Comparison of ENCODE assay signal across 8 cellular contexts in genomic region chr14:95157195-95157986, GRCh38. TPM values are rescaled to one million over a fixed set of nuclear protein-coding genes. Genes with fewer than 3 reads are reported as not detected.
DNase-seq lines count a peak whose midpoint lies in the region; ATAC-seq, FAIRE-seq and TF ChIP-seq lines count a peak whose summit lies in the region.

A gene with protein sequence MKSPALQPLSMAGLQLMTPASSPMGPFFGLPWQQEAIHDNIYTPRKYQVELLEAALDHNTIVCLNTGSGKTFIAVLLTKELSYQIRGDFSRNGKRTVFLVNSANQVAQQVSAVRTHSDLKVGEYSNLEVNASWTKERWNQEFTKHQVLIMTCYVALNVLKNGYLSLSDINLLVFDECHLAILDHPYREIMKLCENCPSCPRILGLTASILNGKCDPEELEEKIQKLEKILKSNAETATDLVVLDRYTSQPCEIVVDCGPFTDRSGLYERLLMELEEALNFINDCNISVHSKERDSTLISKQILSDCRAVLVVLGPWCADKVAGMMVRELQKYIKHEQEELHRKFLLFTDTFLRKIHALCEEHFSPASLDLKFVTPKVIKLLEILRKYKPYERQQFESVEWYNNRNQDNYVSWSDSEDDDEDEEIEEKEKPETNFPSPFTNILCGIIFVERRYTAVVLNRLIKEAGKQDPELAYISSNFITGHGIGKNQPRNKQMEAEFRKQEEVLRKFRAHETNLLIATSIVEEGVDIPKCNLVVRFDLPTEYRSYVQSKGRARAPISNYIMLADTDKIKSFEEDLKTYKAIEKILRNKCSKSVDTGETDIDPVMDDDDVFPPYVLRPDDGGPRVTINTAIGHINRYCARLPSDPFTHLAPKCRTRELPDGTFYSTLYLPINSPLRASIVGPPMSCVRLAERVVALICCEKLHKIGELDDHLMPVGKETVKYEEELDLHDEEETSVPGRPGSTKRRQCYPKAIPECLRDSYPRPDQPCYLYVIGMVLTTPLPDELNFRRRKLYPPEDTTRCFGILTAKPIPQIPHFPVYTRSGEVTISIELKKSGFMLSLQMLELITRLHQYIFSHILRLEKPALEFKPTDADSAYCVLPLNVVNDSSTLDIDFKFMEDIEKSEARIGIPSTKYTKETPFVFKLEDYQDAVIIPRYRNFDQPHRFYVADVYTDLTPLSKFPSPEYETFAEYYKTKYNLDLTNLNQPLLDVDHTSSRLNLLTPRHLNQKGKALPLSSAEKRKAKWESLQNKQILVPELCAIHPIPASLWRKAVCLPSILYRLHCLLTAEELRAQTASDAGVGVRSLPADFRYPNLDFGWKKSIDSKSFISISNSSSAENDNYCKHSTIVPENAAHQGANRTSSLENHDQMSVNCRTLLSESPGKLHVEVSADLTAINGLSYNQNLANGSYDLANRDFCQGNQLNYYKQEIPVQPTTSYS (N-terminal part only) (minus strand): TSS chr14:95157529. CDS start chr14:95133458, 24,071 bp downstream.

- TF ChIP-seq CTCF in C4-2B (conservative IDR thresholded peaks at IDR 0.05) = no peak
- TF ChIP-seq CTCF in HepG2 (CRISPR knock-in tag; IDR thresholded peaks at IDR 0.05) = 0 out of 2 replicates have a peak, but pooled peaks have one; percentile 11

- POLR2A ChIA-PET in HepG2 (lab: Yijun Ruan, JAX) = interaction anchor here (1.0 to 1.6 kb wide), 4 partner anchors 26 to 138 kb away, joined by 3 to 6 read pairs (median 4); no protein-coding TSS in a partner anchor

- peak within 1 kb of the TSS; percentile 98 for H3K27ac ChIP-seq in C4-2B
- peak within 1 kb of the TSS; percentile 96 for H3K27ac ChIP-seq in HepG2 (ENCODE audit: extremely low read length, insufficient read depth, low read length)

- peak; percentile 50 to 59; a peak in 3 of 4 replicates for TF ChIP-seq POLR2A in HepG2 (IDR thresholded peaks at IDR 0.05; ENCODE audit: insufficient read depth in 1 of 2, low read depth in 2 of 2, low read length in 2 of 2)

- H2AFZ ChIP-seq in HepG2 (ENCODE audit: low read length) = no peak within 1 kb of the TSS

- no peak for TF ChIP-seq RAD21 in HepG2 (CRISPR knock-in tag; IDR thresholded peaks at IDR 0.05)

- 0% methylated on average over 19 of the region's 93 CpGs for WGBS in HepG2 (ENCODE audit: low lambda C conversion rate)

- peaks cover 65% of the 10 kb centered on the region for H3K4me1 Mint-ChIP-seq in dendritic cell treated with granulocyte-macrophage colony-stimulating factor and Interleukin-4, amounts not matched to agents 40 ng/mL and 50 ng/mL, for 4 days (ENCODE audit: low read depth)

- H3K4me2 ChIP-seq in HepG2 (ENCODE audit: low read depth, low read length) = peak within 1 kb of the TSS; percentile 98

- H3K27me3 Mint-ChIP-seq in dendritic cell treated with granulocyte-macrophage colony-stimulating factor and Interleukin-4, amounts not matched to agents 40 ng/mL and 50 ng/mL, for 4 days = no peaks in the 10 kb centered on the region

- no peaks in the 10 kb centered on the region for H4K20me1 ChIP-seq in HepG2 (ENCODE audit: insufficient read depth, low read length)

- TF ChIP-seq EP300 in HepG2 (IDR thresholded peaks at IDR 0.05; ENCODE audit: low read depth in 2 of 2, low read length in 2 of 2) = no peak
- no peak for TF ChIP-seq EP300 in HepG2 (CRISPR knock-in tag; IDR thresholded peaks at IDR 0.05; ENCODE audit: borderline replicate concordance)

- peak within 1 kb of the TSS; percentile 85 for H3K4me3 Mint-ChIP-seq in dendritic cell treated with granulocyte-macrophage colony-stimulating factor and Interleukin-4, amounts not matched to agents 40 ng/mL and 50 ng/mL, for 4 days

- FAIRE-seq in HepG2 (lab: Jason Lieb, UNC) = no peak

- DNase-seq in NCI-H748 treated with DMSO at 0.1 percent for 48 hours (lab: John Stamatoyannopoulos, UW) (peak; percentile 88), HepG2 (ENCODE audit: low spot score) (peak; percentile 88)
- peak; percentile 93 to 95 for DNase-seq in activated CD4-positive, alpha-beta T cell treated with anti-CD3 and anti-CD28 coated beads, Interleukin-2, amount 50 U/mL, for 4 hours
- DNase-seq in stimulated activated CD4-positive, alpha-beta T cell treated with anti-CD3 and anti-CD28 coated beads, Interleukin-4, amount 100 ng/mL, for 1 hour = peak; percentile 96

- CTCF ChIA-PET in HepG2 (lab: Yijun Ruan, JAX; ENCODE audit: low intra/inter-chr PET ratio, low total read pairs) = no interaction called here

- H3K9me3 ChIP-seq in HepG2 (ENCODE audit: low read length) = no peaks in the 10 kb centered on the region

- no peaks in the 10 kb centered on the region; a peak in 1 of 5 replicates for H3K27me3 ChIP-seq in HepG2 (ENCODE audit: control insufficient read depth in 1 of 2, insufficient read depth in 2 of 2, low read length in 2 of 2)

- ATAC-seq in GM19395 (IDR thresholded peaks at IDR 0.05; ENCODE audit: unreplicated experiment) (peak; percentile 77), HG03558 (IDR thresholded peaks at IDR 0.05; ENCODE audit: extremely low read depth, unreplicated experiment) (peak; percentile 58), HepG2 (peak; percentile 90)

- no TSS peak for BruUV-seq in HepG2 (replicated peaks; lab: Mats Ljungman, UMichigan)

- H3K36me3 Mint-ChIP-seq in dendritic cell treated with granulocyte-macrophage colony-stimulating factor and Interleukin-4, amounts not matched to agents 40 ng/mL and 50 ng/mL, for 4 days (ENCODE audit: low read depth) = peaks cover 6% of the 10 kb centered on the region

- peak within 1 kb of the TSS; percentile 81 to 96 (median 85) for H3K4me3 ChIP-seq in HepG2 (replicated peaks in 1 of 3; ENCODE audit: insufficient read depth in 1 of 3, low read depth in 2 of 3, low read length in 3 of 3)

- intact Hi-C loops in dendritic cell treated with granulocyte-macrophage colony-stimulating factor and Interleukin-4, amounts not matched to agents 40 ng/mL and 50 ng/mL, for 4 days (cut with micrococcal nuclease) = loop anchor here (2.0 to 10.0 kb wide), 3 partner anchors 15 to 1347 kb away; partner anchors contain the start of genes CLMN and PAPOLA
- intact Hi-C loops in HepG2 (cut with micrococcal nuclease; ENCODE audit: unreplicated experiment) = loop anchor here (10.0 kb wide), 1 partner anchor 177 kb away; no protein-coding TSS in a partner anchor

- H3K79me2 ChIP-seq in HepG2 (ENCODE audit: insufficient read depth, low read length) = peaks cover 50% of the 10 kb centered on the region

- no peaks in the 10 kb centered on the region for H3K36me3 ChIP-seq in HepG2 (replicated peaks in 1 of 2; ENCODE audit: control insufficient read depth in 1 of 2, insufficient read depth in 2 of 2, low read length in 2 of 2)

- H3K4me1 ChIP-seq in HepG2 (ENCODE audit: insufficient read depth, low read length) = peaks cover 44% of the 10 kb centered on the region

- peak within 1 kb of the TSS; percentile 97 for H3K9ac ChIP-seq in HepG2 (ENCODE audit: insufficient read depth, low read depth, low read length)

- no peaks in the 10 kb centered on the region for H3K9me3 Mint-ChIP-seq in dendritic cell treated with granulocyte-macrophage colony-stimulating factor and Interleukin-4, amounts not matched to agents 40 ng/mL and 50 ng/mL, for 4 days

- in situ Hi-C loops in HepG2 (cut with HindIII; ENCODE audit: extremely low pct_ligation_motif_present, low pct_unique_long_range_greater_than_20kb) = no loop called here

- H3K27ac Mint-ChIP-seq in dendritic cell treated with granulocyte-macrophage colony-stimulating factor and Interleukin-4, amounts not matched to agents 40 ng/mL and 50 ng/mL, for 4 days = peak within 1 kb of the TSS; percentile 98

TF ChIP-seq in HepG2, 621 proteins besides CTCF, POLR2A, EP300 and RAD21 (continues in another document):
- TF ChIP-seq ZBTB42 (CRISPR knock-in tag; IDR thresholded peaks at IDR 0.05) (peak; percentile 65; the same call in 1 of the 2 replicates), KDM3A (CRISPR knock-in tag; IDR thresholded peaks at IDR 0.05; ENCODE audit: low read depth) (0 out of 2 replicates have a peak, but pooled peaks have one; percentile 45), MXD1 (CRISPR knock-in tag; IDR thresholded peaks at IDR 0.05) (no peak; the same call in 1 of the 2 replicates), ZSCAN31 (CRISPR knock-in tag; IDR thresholded peaks at IDR 0.05; ENCODE audit: low read depth) (peak; percentile 62), NCOA5 (CRISPR knock-in tag; IDR thresholded peaks at IDR 0.05) (no peak)
- TF ChIP-seq, protein P1, sequence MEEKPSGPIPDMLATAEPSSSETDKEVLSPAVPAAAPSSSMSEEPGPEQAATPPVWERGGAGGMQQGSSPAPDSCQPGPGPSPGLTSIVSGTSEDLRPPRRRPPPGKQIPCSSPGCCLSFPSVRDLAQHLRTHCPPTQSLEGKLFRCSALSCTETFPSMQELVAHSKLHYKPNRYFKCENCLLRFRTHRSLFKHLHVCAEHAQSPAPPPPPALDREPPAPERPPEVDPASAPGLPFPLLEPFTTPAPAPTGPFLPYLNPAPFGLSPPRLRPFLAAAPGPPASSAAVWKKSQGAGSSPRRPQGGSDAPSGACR (CRISPR knock-in tag; IDR thresholded peaks at IDR 0.05) = no peak

RNA-seq across cellular contexts. Expression of the gene that starts here (rescaled TPM):
- 61.9 and 88.8 TPM in 2 replicates for total RNA-seq in HepG2 (2016; rRNA removed; fragmentation: Illumina TruSeq; extraction: Trizol)
- total RNA-seq in HepG2 (2016; cell fraction: cytosol; rRNA removed; fragmentation: Illumina TruSeq; extraction: Trizol; ENCODE audit: low read depth) = 10.5 and 12.5 TPM in 2 replicates
- total RNA-seq in HepG2 (2016; cell fraction: insoluble cytoplasmic fraction; rRNA removed; fragmentation: Illumina TruSeq; extraction: Trizol) = 56.8 and 81.5 TPM in 2 replicates
- 28.2 and 32.1 TPM in 2 replicates for total RNA-seq in HepG2 (2016; cell fraction: membrane; rRNA removed; fragmentation: Illumina TruSeq; extraction: Trizol)
- 64.4 and 74.3 TPM in 2 replicates for total RNA-seq in HepG2 (2016; cell fraction: nucleus; rRNA removed; fragmentation: Illumina TruSeq; extraction: Trizol)
- 23.6 and 31.8 TPM in 2 replicates for polyA plus RNA-seq in HepG2 (2011; rRNA removed)
- polyA plus RNA-seq in HepG2 (2011; cell fraction: cytosol; rRNA removed) = 9.8 and 13.5 TPM in 2 replicates
- polyA plus RNA-seq in HepG2 (2011; cell fraction: nucleus; rRNA removed) = 29.6 and 34.3 TPM in 2 replicates
- 18.7 and 21.1 TPM in 2 replicates for polyA plus RNA-seq in HepG2 (2012)
- 0.61 and 1.1 TPM in 2 replicates for polyA plus RNA-seq in HepG2 (2016; cell fraction: cytosol; fragmentation: Illumina TruSeq; extraction: Trizol; ENCODE audit: low read depth)
- polyA plus RNA-seq in HepG2 (2016; cell fraction: insoluble cytoplasmic fraction; fragmentation: Illumina TruSeq; extraction: Trizol; ENCODE audit: low read depth) = 33.8 and 35.8 TPM in 2 replicates
- polyA plus RNA-seq in HepG2 (2016; cell fraction: membrane; fragmentation: Illumina TruSeq; extraction: Trizol; ENCODE audit: low read depth) = 3.3 and 3.9 TPM in 2 replicates
- polyA plus RNA-seq in HepG2 (2016; cell fraction: nucleus; fragmentation: Illumina TruSeq; extraction: Trizol; ENCODE audit: insufficient read depth, low read depth) = 42.9 and 44.5 TPM in 2 replicates
- polyA minus RNA-seq in HepG2 (2011; rRNA and poly(A)+ RNA removed; ENCODE audit: low replicate concordance) = 84.7 and 103 TPM in 2 replicates
- polyA minus RNA-seq in HepG2 (2011; cell fraction: cytosol; rRNA and poly(A)+ RNA removed) = 49.5 and 78.0 TPM in 2 replicates
- polyA minus RNA-seq in HepG2 (2011; cell fraction: nucleus; rRNA and poly(A)+ RNA removed) = 130 and 156 TPM in 2 replicates

Comparison
In these comparisons a context has a peak if more than half of its experiments do, and no peak if none do; other contexts are left out.
1. Peak in every context shown above with its lines: DNase-seq, ATAC-seq, H3K4me3 ChIP-seq and H3K27ac ChIP-seq.